8 cellular contexts compared by ENCODE assay signal in genomic region chr11:47565340-47566165, GRCh38. TPM values are rescaled to one million over a fixed set of nuclear protein-coding genes. Genes with fewer than 3 reads are reported as not detected.
DNase-seq lines count a peak whose midpoint lies in the region; ATAC-seq, FAIRE-seq and TF ChIP-seq lines count a peak whose summit lies in the region.

Gene PTPMT1 (plus strand): TSS chr11:47565599. CDS start chr11:47565623, 24 bp downstream.

- peak within 1 kb of the TSS; percentile 88 for H2AFZ ChIP-seq in H1 (ENCODE audit: low read length)

- FAIRE-seq in H1 (lab: Jason Lieb, UNC): no peak

- peak in 1 of 2 experiments; percentile 9; a peak in 1 of 3 replicates for TF ChIP-seq EP300 in H1 (IDR thresholded peaks at IDR 0.05; ENCODE audit: borderline replicate concordance in 1 of 2, low read depth in 2 of 2, low read length in 2 of 2)

- DNase-seq in AG04450 (ENCODE audit: low read depth, low spot score): no peak
- DNase-seq in NCI-H526 (lab: John Stamatoyannopoulos, UW): peak; percentile 30 to 89
- DNase-seq in activated CD8-positive, alpha-beta T cell treated with anti-CD3 and anti-CD28 coated beads, Interleukin-2, amount 10 ng/mL, durations not matched to agents 7 days and 5 days: peak; percentile 74
- DNase-seq in H1 (ENCODE audit: low read depth in 1 of 2, low spot score in 2 of 2): peak in 1 of 2 experiments; percentile 86
- peak; percentile 86 for DNase-seq in mesendoderm
- peak; percentile 56 for DNase-seq in stimulated activated CD8-positive, alpha-beta memory T cell treated with anti-CD3 and anti-CD28 coated beads, Interleukin-4, amount 100 ng/mL, for 24 hours (ENCODE audit: low read depth)

- TF ChIP-seq RAD21 in H1 (IDR thresholded peaks at IDR 0.05 in 1 of 2, conservative IDR thresholded peaks at IDR 0.05 in 1 of 2; ENCODE audit: low read depth in 2 of 2, low read length in 2 of 2): no peak

- H3K9me3 ChIP-seq in AG04450 (ENCODE audit: control insufficient read depth, insufficient read depth, low read length): no peaks in the 10 kb centered on the region; the same call in 1 of the 2 replicates
- H3K9me3 ChIP-seq in H1 (ENCODE audit: insufficient read depth in 2 of 2, low read depth in 1 of 2, low read length in 1 of 2): no peaks in the 10 kb centered on the region

- peaks cover 3% of the 10 kb centered on the region; the same call in 1 of the 2 replicates for H3K79me1 ChIP-seq in H1 (ENCODE audit: low read depth, low read length)
- H3K79me1 ChIP-seq in mesendoderm (ENCODE audit: low read length): peaks cover 9% of the 10 kb centered on the region

- H2BK20ac ChIP-seq in H1 (ENCODE audit: low read length): no peak within 1 kb of the TSS

- H3K23ac ChIP-seq in H1 (ENCODE audit: insufficient read length) (no peak within 1 kb of the TSS), mesendoderm (ENCODE audit: low read length) (peak within 1 kb of the TSS; percentile 85)

- H3K4ac ChIP-seq in H1 (replicated peaks; ENCODE audit: insufficient read length, low read depth, low read length): no peak within 1 kb of the TSS
- H3K4ac ChIP-seq in mesendoderm (ENCODE audit: low read depth, low read length): no peak within 1 kb of the TSS

- H2BK12ac ChIP-seq in H1 (ENCODE audit: low read depth, low read length): 0 out of 2 replicates have a peak within 1 kb of the TSS, but pooled peaks have one; percentile 60

- H3K27me3 ChIP-seq in AG04450 (ENCODE audit: control insufficient read depth, insufficient read depth, low read length) (no peaks in the 10 kb centered on the region), H1 (replicated peaks in 1 of 4; ENCODE audit: control insufficient read depth in 3 of 4, extremely low read depth in 1 of 4, insufficient read depth in 3 of 4, low read length in 3 of 4) (no peaks in the 10 kb centered on the region), mesendoderm (ENCODE audit: insufficient read depth, low read length, poor library complexity) (no peaks in the 10 kb centered on the region)

- H3K4me1 Mint-ChIP-seq in activated CD8-positive, alpha-beta T cell treated with anti-CD3 and anti-CD28 coated beads, Interleukin-2, amount 10 ng/mL, durations not matched to agents 7 days and 5 days (ENCODE audit: low read depth): peaks cover 24% of the 10 kb centered on the region

- H3K4me3 Mint-ChIP-seq in activated CD8-positive, alpha-beta T cell treated with anti-CD3 and anti-CD28 coated beads, Interleukin-2, amount 10 ng/mL, durations not matched to agents 7 days and 5 days: peak within 1 kb of the TSS; percentile 81

- peak within 1 kb of the TSS; percentile 22 for H4K91ac ChIP-seq in H1 (replicated peaks; ENCODE audit: insufficient read length, low read length)

- 2% methylated on average over 67 of the region's 86 CpGs; no CpG with 5 or more reads in 1 of the 2 experiments for WGBS in H1 (ENCODE audit: extremely low coverage in 1 of 2, insufficient coverage in 1 of 2, insufficient read length in 1 of 2, insufficient replicate concordance in 2 of 2, low coverage in 1 of 2, low lambda C conversion rate in 2 of 2, missing lambda C conversion rate in 1 of 2), 2 experiments
- no CpG with 5 or more reads among the region's 86 CpGs for WGBS in mesendoderm (ENCODE audit: extremely low coverage, insufficient coverage, low lambda C conversion rate)

- H3K9me3 Mint-ChIP-seq in activated CD8-positive, alpha-beta T cell treated with anti-CD3 and anti-CD28 coated beads, Interleukin-2, amount 10 ng/mL, durations not matched to agents 7 days and 5 days (ENCODE audit: insufficient read depth): no peaks in the 10 kb centered on the region

- H3K14ac ChIP-seq in H1 (ENCODE audit: insufficient read length): no peak within 1 kb of the TSS

- H3K56ac ChIP-seq in H1 (replicated peaks; ENCODE audit: insufficient read length, low read depth, low read length) (peak within 1 kb of the TSS; percentile 40), mesendoderm (ENCODE audit: low read length) (peak within 1 kb of the TSS; percentile 100)

- no peak within 1 kb of the TSS for H2AK5ac ChIP-seq in H1 (ENCODE audit: low read depth, low read length)
- peak within 1 kb of the TSS; percentile 82 for H2AK5ac ChIP-seq in mesendoderm (ENCODE audit: low read length)

- TF ChIP-seq CTCF in AG04450 (IDR thresholded peaks at IDR 0.05; ENCODE audit: low read depth, low read length): no peak
- 0 out of 4 replicates have a peak, but pooled peaks of 1 of the 3 experiments have one; percentile 1 for TF ChIP-seq CTCF in H1 (IDR thresholded peaks at IDR 0.05; ENCODE audit: control extremely low read depth in 1 of 3, insufficient read depth in 1 of 3, low read depth in 1 of 3, low read length in 3 of 3)

- H3K27ac Mint-ChIP-seq in activated CD8-positive, alpha-beta T cell treated with anti-CD3 and anti-CD28 coated beads, Interleukin-2, amount 10 ng/mL, durations not matched to agents 7 days and 5 days: peak within 1 kb of the TSS; percentile 86

- H3K27me3 Mint-ChIP-seq in activated CD8-positive, alpha-beta T cell treated with anti-CD3 and anti-CD28 coated beads, Interleukin-2, amount 10 ng/mL, durations not matched to agents 7 days and 5 days (ENCODE audit: low read depth): no peaks in the 10 kb centered on the region

- H4K8ac ChIP-seq in H1 (ENCODE audit: extremely low read depth, insufficient read depth, low read length): peak within 1 kb of the TSS; percentile 84
- no peak within 1 kb of the TSS for H4K8ac ChIP-seq in mesendoderm (ENCODE audit: low read depth, low read length)

- CTCF ChIA-PET in AG04450 (lab: Charles Lee) (interaction anchor here (1.2 to 1.5 kb wide), 4 partner anchors 10 to 52 kb away, joined by 4 to 11 read pairs (median 7); partner anchors contain the start of gene CELF1), H1 (lab: Charles Lee; ENCODE audit: partially characterized antibody) (interaction anchor here (0.6 to 1.7 kb wide), 5 partner anchors 11 to 76 kb away, joined by 3 to 6 read pairs (median 5); partner anchors contain the start of gene CELF1)
- CTCF ChIA-PET in activated CD8-positive, alpha-beta T cell treated with anti-CD3 and anti-CD28 coated beads, Interleukin-2, amount 10 ng/mL, durations not matched to agents 7 days and 5 days (lab: Charles Lee): interaction anchor here (0.7 to 1.9 kb wide), 6 partner anchors 10 to 52 kb away, joined by 3 to 6 read pairs (median 4); partner anchors contain the start of gene CELF1

- H3K4me1 ChIP-seq in H1 (replicated peaks in 1 of 4; ENCODE audit: control insufficient read depth in 3 of 4, insufficient read depth in 4 of 4, low read length in 3 of 4) (peaks cover 0 to 3% (median 1%) of the 10 kb centered on the region in 4 experiments; a peak in 1 of 7 replicates), mesendoderm (ENCODE audit: control insufficient read depth, low read depth, low read length) (peaks cover 2% of the 10 kb centered on the region)

- H3K4me2 ChIP-seq in H1 (ENCODE audit: insufficient read depth in 1 of 2, low read depth in 2 of 2, low read length in 2 of 2): peak within 1 kb of the TSS; percentile 60 to 77
- peak within 1 kb of the TSS; percentile 81 for H3K4me2 ChIP-seq in mesendoderm (ENCODE audit: low read length)

- H3K18ac ChIP-seq in H1 (ENCODE audit: extremely low read depth, low read length): peak within 1 kb of the TSS; percentile 97
- H3K18ac ChIP-seq in mesendoderm (ENCODE audit: low read length): peak within 1 kb of the TSS; percentile 23

- ATAC-seq in GM18520 (IDR thresholded peaks at IDR 0.05; ENCODE audit: unreplicated experiment): peak; percentile 76
- ATAC-seq in HG03064 (IDR thresholded peaks at IDR 0.05; ENCODE audit: low read depth, unreplicated experiment): peak; percentile 91
- peak; percentile 95 for ATAC-seq in activated CD8-positive, alpha-beta T cell treated with anti-CD3 and anti-CD28 coated beads, Interleukin-2, amount 10 ng/mL, durations not matched to agents 7 days and 5 days

- H3K79me2 ChIP-seq in H1 (ENCODE audit: control insufficient read depth in 1 of 2, insufficient read depth in 2 of 2, low read length in 2 of 2) (peaks cover 0 to 13% of the 10 kb centered on the region in 2 experiments; a peak in 2 of 4 replicates), mesendoderm (ENCODE audit: control insufficient read depth, insufficient read depth, low read length) (peaks cover 2% of the 10 kb centered on the region)

- peak within 1 kb of the TSS; percentile 57 for H3K27ac ChIP-seq in AG04450 (ENCODE audit: low read depth, low read length)
- H3K27ac ChIP-seq in H1 (ENCODE audit: low read depth, low read length): peak within 1 kb of the TSS; percentile 53
- H3K27ac ChIP-seq in mesendoderm (ENCODE audit: low read depth, low read length): no peak within 1 kb of the TSS

- H2BK120ac ChIP-seq in H1 (replicated peaks; ENCODE audit: low read depth, low read length) (peak within 1 kb of the TSS; percentile 59), mesendoderm (ENCODE audit: low read depth, low read length) (no peak within 1 kb of the TSS)

- H3K4me3 ChIP-seq in AG04450 (ENCODE audit: low read depth, low read length) (peak within 1 kb of the TSS; percentile 82), H1 (ENCODE audit: extremely low read depth in 1 of 4, insufficient read depth in 2 of 4, low read depth in 3 of 4, low read length in 4 of 4) (peak within 1 kb of the TSS; percentile 44 to 96 (median 95)), mesendoderm (ENCODE audit: low read length) (peak within 1 kb of the TSS; percentile 35)

- H3K9ac ChIP-seq in H1 (replicated peaks in 1 of 4; ENCODE audit: extremely low read depth in 1 of 4, low read depth in 3 of 4, low read length in 3 of 4): peak within 1 kb of the TSS; percentile 90 to 96 (median 94)
- peak within 1 kb of the TSS; percentile 72 for H3K9ac ChIP-seq in mesendoderm (ENCODE audit: low read length)

- H4K5ac ChIP-seq in H1 (ENCODE audit: insufficient read length, low read depth, low read length) (peak within 1 kb of the TSS; percentile 67), mesendoderm (ENCODE audit: low read length) (no peak within 1 kb of the TSS)

- peaks cover 0 to 4% of the 10 kb centered on the region in 2 experiments for H4K20me1 ChIP-seq in H1 (replicated peaks in 1 of 2; ENCODE audit: control insufficient read depth in 1 of 2, insufficient read depth in 2 of 2, low read length in 2 of 2)

- H3K36me3 Mint-ChIP-seq in activated CD8-positive, alpha-beta T cell treated with anti-CD3 and anti-CD28 coated beads, Interleukin-2, amount 10 ng/mL, durations not matched to agents 7 days and 5 days (ENCODE audit: low read depth): peaks cover 13% of the 10 kb centered on the region

- peaks cover 0 to 8% (median 0%) of the 10 kb centered on the region in 4 experiments; a peak in 3 of 8 replicates for H3K36me3 ChIP-seq in H1 (ENCODE audit: control insufficient read depth in 2 of 4, insufficient read depth in 4 of 4, low read length in 3 of 4)
- H3K36me3 ChIP-seq in mesendoderm (ENCODE audit: control insufficient read depth, insufficient read depth, low read length): peaks cover 4% of the 10 kb centered on the region

- peak; percentile 48 to 82 for TF ChIP-seq POLR2A in H1 (IDR thresholded peaks at IDR 0.05; ENCODE audit: control extremely low read depth in 1 of 2, low read depth in 2 of 2, low read length in 2 of 2)

- peak within 1 kb of the TSS; percentile 78 for H2BK5ac ChIP-seq in H1 (ENCODE audit: low read depth, low read length)
- H2BK5ac ChIP-seq in mesendoderm (ENCODE audit: low read length): no peak within 1 kb of the TSS

- POLR2A ChIA-PET in AG04450 (lab: Yijun Ruan, JAX) (interaction anchor here (1.1 kb wide), 1 partner anchor 13 kb away, joined by 6 read pairs; the partner anchor contains the start of genes KBTBD4 and NDUFS3), H1 (lab: Charles Lee; ENCODE audit: partially characterized antibody) (interaction anchor here (0.6 to 6.6 kb wide), 23 partner anchors 9 to 148 kb away, joined by 3 to 83 read pairs (median 5); partner anchors contain the start of genes C1QTNF4, CELF1, FAM180B and KBTBD4)
- POLR2A ChIA-PET in activated CD8-positive, alpha-beta T cell treated with anti-CD3 and anti-CD28 coated beads, Interleukin-2, amount 10 ng/mL, durations not matched to agents 7 days and 5 days (lab: Charles Lee): interaction anchor here (0.6 to 4.3 kb wide), 10 partner anchors 8 to 764 kb away, joined by 3 to 33 read pairs (median 4); partner anchors contain the start of genes CELF1, KBTBD4 and NDUFS3

- H2BK15ac ChIP-seq in H1 (ENCODE audit: low read length) (0 out of 2 replicates have a peak within 1 kb of the TSS, but pooled peaks have one; percentile 46), mesendoderm (replicated peaks; ENCODE audit: low read depth) (no peak within 1 kb of the TSS)

- peaks cover 3% of the 10 kb centered on the region; the same call in 1 of the 2 replicates for H3K23me2 ChIP-seq in H1 (ENCODE audit: low read depth, low read length)

RNA-seq across cellular contexts. Expression of gene PTPMT1, which starts in this region (rescaled TPM):
- polyA plus RNA-seq in AG04450 (2011; rRNA removed) (39.2 and 39.5 TPM in 2 replicates), H1 (2011; rRNA removed) (105 TPM in 2 replicates)
- polyA minus RNA-seq in AG04450 (2011; rRNA and poly(A)+ RNA removed): 15.6 and 17.2 TPM in 2 replicates
- 10 to 100 TPM; 44.5 to 44.7 TPM for total RNA-seq in activated CD8-positive, alpha-beta T cell treated with anti-CD3 and anti-CD28 coated beads, Interleukin-2, amount 10 ng/mL, durations not matched to agents 7 days and 5 days
- 44.8 and 48.4 TPM in 2 replicates for total RNA-seq in H1 (2021; fragmentation: NEBNext Ultra II Directional; extraction: Animal tissue kit (Norgen Biotek cat#: 25700))
- 108 TPM for polyA plus RNA-seq in H1 (2011; cell fraction: cytosol; rRNA removed)
- 64.6 TPM for polyA plus RNA-seq in H1 (2011; cell fraction: nucleus; rRNA removed)
- 52.6 to 82.7 TPM (median 70.7 TPM) in 4 replicates for polyA plus RNA-seq in H1 (2012, experiment 1 of 2)
- polyA plus RNA-seq in H1 (2012, experiment 2 of 2): 54.0 TPM
- 58.8 TPM for polyA plus RNA-seq in H1 (2013, experiment 1 of 2)
- polyA plus RNA-seq in H1 (2013, experiment 2 of 2): 68.4 TPM
- 30.8 TPM in 2 replicates for polyA minus RNA-seq in H1 (2011; rRNA and poly(A)+ RNA removed)
- polyA minus RNA-seq in H1 (2011; cell fraction: cytosol; rRNA and poly(A)+ RNA removed): 26.8 TPM
- 32.4 TPM for polyA minus RNA-seq in H1 (2011; cell fraction: nucleus; rRNA and poly(A)+ RNA removed)
- 57.4 TPM for polyA plus RNA-seq in mesendoderm (2013, experiment 1 of 2)
- 59.5 TPM for polyA plus RNA-seq in mesendoderm (2013, experiment 2 of 2)

Comparison
In these comparisons a context has a peak if more than half of its experiments do, and no peak if none do; other contexts are left out.
1. H3K4me3 ChIP-seq: peak in every context shown above with its lines; median percentile 95 in H1; 82 in AG04450; 35 in mesendoderm.